ENCODE assay signal across 8 cellular contexts in genomic region chr1:222618880-222619321, GRCh38. TPM values are rescaled to one million over a fixed set of nuclear protein-coding genes. Genes with fewer than 3 reads are reported as not detected.
DNase-seq lines count a peak whose midpoint lies in the region; ATAC-seq and TF ChIP-seq lines count a peak whose summit lies in the region.

No MANE protein-coding gene starts in this region.

- H3K27me3 Mint-ChIP-seq in WTC11 (ENCODE audit: low read depth): peaks cover 30% of the 10 kb centered on the region

- TF ChIP-seq CTCF in IMR-90 (conservative IDR thresholded peaks at IDR 0.05; ENCODE audit: low read depth, low read length): no peak
- TF ChIP-seq CTCF in WTC11 (IDR thresholded peaks at IDR 0.05): no peak
- TF ChIP-seq CTCF in esophagus muscularis mucosa (IDR thresholded peaks at IDR 0.05): no peak

- CTCF ChIA-PET in IMR-90 (lab: Yijun Ruan, JAX) (no interaction called here), WTC11 (lab: Charles Lee) (interaction anchor here (1.1 to 1.3 kb wide), 2 partner anchors 16 to 163 kb away, joined by 3 to 5 read pairs; no protein-coding TSS in a partner anchor)

- no peak for TF ChIP-seq EP300 in esophagus muscularis mucosa (IDR thresholded peaks at IDR 0.05)

- no peak overlapping the region; the same call in 1 of the 2 replicates for H3K4ac ChIP-seq in IMR-90 (ENCODE audit: low read depth, low read length)

- DNase-seq in D341Med (ENCODE audit: low spot score) (peak; percentile 76), IMR-90 (peak; percentile 29), WTC11 (ENCODE audit: low spot score) (peak; percentile 29), esophagus muscularis mucosa (ENCODE audit: extremely low spot score) (no peak), myocyte (ENCODE audit: low read depth) (peak; percentile 32), UCSD-AML1 (lab: John Stamatoyannopoulos, UW; ENCODE audit: unreplicated experiment) (no peak), NAMALWA (ENCODE audit: low spot score) (no peak)
- no peak for DNase-seq in NK-92 treated with Interleukin-12 subunit alpha and Interleukin-12 subunit beta, amount 100 ng/mL, for 24 hours (lab: John Stamatoyannopoulos, UW)

- BruUV-seq in IMR-90 (replicated peaks; lab: Mats Ljungman, UMichigan): no TSS peak

- POLR2A ChIA-PET in IMR-90 (lab: Charles Lee; ENCODE audit: unreplicated experiment) (no interaction called here), WTC11 (lab: Charles Lee) (interaction anchor here (0.6 to 0.7 kb wide), 2 partner anchors 16 to 25 kb away, joined by 3 to 4 read pairs; no protein-coding TSS in a partner anchor)

- no peak overlapping the region for H4K5ac ChIP-seq in IMR-90 (ENCODE audit: low read depth, low read length)

- WGBS in IMR-90 (ENCODE audit: extremely low coverage in 2 of 2, insufficient read length in 1 of 2), 2 experiments: 0% methylated on average over 3 of the region's 17 CpGs; no CpG with 5 or more reads in 1 of the 2 experiments
- WGBS in esophagus muscularis mucosa: 36% methylated on average over 6 of the region's 17 CpGs

- no peak overlapping the region for H2BK20ac ChIP-seq in IMR-90 (ENCODE audit: low read depth, low read length)

- peaks cover 7% of the 10 kb centered on the region for H3K4me1 ChIP-seq in IMR-90 (ENCODE audit: control insufficient read depth, insufficient read depth, low read length)
- H3K4me1 ChIP-seq in esophagus muscularis mucosa: peaks cover 4 to 30% (median 21%) of the 10 kb centered on the region in 4 donors

- no peak for TF ChIP-seq RAD21 in IMR-90 (IDR thresholded peaks at IDR 0.05; ENCODE audit: low read length)

- ATAC-seq in IMR-90 (ENCODE audit: low read depth) (peak; percentile 27), WTC11 (peak; percentile 8)

- H3K9me1 ChIP-seq in IMR-90 (ENCODE audit: insufficient read depth, low read length): peaks cover 6% of the 10 kb centered on the region

- peak overlapping the region; percentile 94 for H2AFZ ChIP-seq in IMR-90 (replicated peaks; ENCODE audit: low read length, poor library complexity)

- H3K4me3 ChIP-seq in IMR-90 (ENCODE audit: insufficient read depth, low read depth, low read length): peak overlapping the region; percentile 90
- peak overlapping the region; percentile 91 to 100 (median 98) for H3K4me3 ChIP-seq in esophagus muscularis mucosa

- H3K79me1 ChIP-seq in IMR-90 (ENCODE audit: low read depth in 1 of 2, low read length in 2 of 2): peaks cover 9 to 28% of the 10 kb centered on the region in 2 experiments; a peak in 3 of 4 replicates

- H2AK5ac ChIP-seq in IMR-90 (ENCODE audit: low read depth, low read length): no peak overlapping the region

- H4K20me1 ChIP-seq in IMR-90 (ENCODE audit: insufficient read depth, low read length): peaks cover 5% of the 10 kb centered on the region; the same call in 1 of the 2 replicates

- peaks cover 26% of the 10 kb centered on the region for H3K36me3 Mint-ChIP-seq in WTC11

- H2BK120ac ChIP-seq in IMR-90 (ENCODE audit: low read depth, low read length): no peak overlapping the region

- H3K18ac ChIP-seq in IMR-90 (ENCODE audit: low read depth, low read length): no peak overlapping the region

- 0 out of 4 replicates have a peak overlapping the region, but pooled peaks of 1 of the 2 experiments have one; percentile 47 for H4K8ac ChIP-seq in IMR-90 (ENCODE audit: low read depth in 2 of 2, low read length in 2 of 2)

- H3K27me3 ChIP-seq in IMR-90 (ENCODE audit: control insufficient read depth, insufficient read depth, low read length) (no peaks in the 10 kb centered on the region), esophagus muscularis mucosa (no peaks in the 10 kb centered on the region)

- H3K9me3 Mint-ChIP-seq in WTC11: no peaks in the 10 kb centered on the region

- dilution Hi-C loops in IMR-90 (cut with HindIII; ENCODE audit: low sequenced_read_pairs, unreplicated experiment): no loop called here

- H3K23ac ChIP-seq in IMR-90 (ENCODE audit: low read depth, low read length): peak overlapping the region; percentile 92

- no peak for TF ChIP-seq POLR2A in IMR-90 (IDR thresholded peaks at IDR 0.05; ENCODE audit: low read depth, low read length)
- no peak for TF ChIP-seq POLR2A in esophagus muscularis mucosa (IDR thresholded peaks at IDR 0.05; ENCODE audit: low read depth)

- peaks cover 13% of the 10 kb centered on the region for H3K4me1 Mint-ChIP-seq in WTC11

- intact Hi-C loops in IMR-90 (cut with micrococcal nuclease) (loop anchor here (1.0 to 2.0 kb wide), 2 partner anchors 12 to 72 kb away; no protein-coding TSS in a partner anchor), esophagus muscularis mucosa (cut with DNase I) (loop anchor here (5.0 kb wide), 1 partner anchor 152 kb away; no protein-coding TSS in a partner anchor)

- no peak overlapping the region for H2BK15ac ChIP-seq in IMR-90 (ENCODE audit: low read depth, low read length)

- no peak overlapping the region for H2BK5ac ChIP-seq in IMR-90 (ENCODE audit: low read depth, low read length, poor library complexity, severe bottlenecking)

- no peak overlapping the region for H4K91ac ChIP-seq in IMR-90 (ENCODE audit: insufficient read depth, low read depth, low read length)

- H3K9ac ChIP-seq in IMR-90 (ENCODE audit: low read depth, low read length): peak overlapping the region; percentile 62

- peak overlapping the region; percentile 89 for H3K4me3 Mint-ChIP-seq in WTC11

- no peaks in the 10 kb centered on the region for H3K9me3 ChIP-seq in IMR-90 (ENCODE audit: control insufficient read depth, insufficient read depth, low read length)
- H3K9me3 ChIP-seq in esophagus muscularis mucosa: no peaks in the 10 kb centered on the region

- H3K27ac ChIP-seq in IMR-90 (ENCODE audit: insufficient read depth, low read length): peak overlapping the region; percentile 12
- peak overlapping the region; percentile 86 to 92 (median 90) for H3K27ac ChIP-seq in esophagus muscularis mucosa (replicated peaks in 1 of 4)

- H3K36me3 ChIP-seq in IMR-90 (ENCODE audit: control insufficient read depth, insufficient read depth, low read length): peaks cover 2% of the 10 kb centered on the region
- peaks cover 7 to 25% (median 16%) of the 10 kb centered on the region in 4 donors for H3K36me3 ChIP-seq in esophagus muscularis mucosa

- no peak overlapping the region for H3K56ac ChIP-seq in IMR-90 (ENCODE audit: extremely low read depth, insufficient read depth, low read length)

- 0 out of 2 replicates have a peak overlapping the region, but pooled peaks have one; percentile 20 for H3K27ac Mint-ChIP-seq in WTC11

- H3K14ac ChIP-seq in IMR-90 (replicated peaks; ENCODE audit: low read depth, low read length): peak overlapping the region; percentile 70

- in situ Hi-C loops in IMR-90 (cut with MboI; ENCODE audit: low sequenced_read_pairs): no loop called here

- no peak overlapping the region for H2AK9ac ChIP-seq in IMR-90 (replicated peaks; ENCODE audit: low read depth, low read length, poor library complexity)

- peak overlapping the region; percentile 84 for H3K4me2 ChIP-seq in IMR-90 (ENCODE audit: low read depth, low read length)

TF ChIP-seq in IMR-90, 13 proteins besides CTCF, POLR2A, EP300 and RAD21 (continues in another document):
- TF ChIP-seq SMC3 (IDR thresholded peaks at IDR 0.05; ENCODE audit: low read depth, low read length): no peak
- no peak for TF ChIP-seq MAFK (IDR thresholded peaks at IDR 0.05; ENCODE audit: low read depth, low read length)
- TF ChIP-seq ELK1 (IDR thresholded peaks at IDR 0.05; ENCODE audit: borderline replicate concordance, low read depth, low read length): no peak
- no peak for TF ChIP-seq RCOR1 (IDR thresholded peaks at IDR 0.05; ENCODE audit: insufficient replicate concordance, low read length)
- TF ChIP-seq CEBPB (IDR thresholded peaks at IDR 0.05; ENCODE audit: low read depth, low read length): no peak
- no peak for TF ChIP-seq NFE2L2 (IDR thresholded peaks at IDR 0.05; ENCODE audit: low read depth, low read length)

TF ChIP-seq in WTC11, 78 proteins besides CTCF, POLR2A, EP300 and RAD21 (continues in another document):
- TF ChIP-seq SMAD4 (CRISPR knock-in tag; IDR thresholded peaks at IDR 0.05): no peak
- TF ChIP-seq AFF4 (CRISPR knock-in tag; IDR thresholded peaks at IDR 0.05; ENCODE audit: borderline replicate concordance): no peak
- TF ChIP-seq MYBL2 (CRISPR knock-in tag; IDR thresholded peaks at IDR 0.05): no peak

RNA-seq across cellular contexts. Expression of gene MIA3, which starts 1.0 kb away (rescaled TPM):
- total RNA-seq in IMR-90 (2012; rRNA removed) (35.0 and 43.3 TPM in 2 replicates), WTC11 (2021) (52.8 to 70.0 TPM (median 54.9 TPM) in 3 replicates), esophagus muscularis mucosa (10 to 100 TPM; 36.1 to 53.0 (median 49.0) TPM), myocyte (44.4 and 59.0 TPM in 2 replicates)
- polyA plus RNA-seq in IMR-90 (2012; rRNA removed): 45.4 and 54.2 TPM in 2 replicates
- polyA plus RNA-seq in IMR-90 (2012; cell fraction: cytosol; rRNA removed): 42.5 and 46.9 TPM in 2 replicates
- polyA plus RNA-seq in IMR-90 (2012; cell fraction: nucleus; rRNA removed; ENCODE audit: low replicate concordance): 169 and 205 TPM in 2 replicates
- 25.2 TPM for polyA plus RNA-seq in myocyte (2012)

RNA-seq across cellular contexts. Expression of gene TAF1A, which starts 29.2 kb away (rescaled TPM):
- total RNA-seq in IMR-90 (2012; rRNA removed) (5.4 and 10.0 TPM in 2 replicates), WTC11 (2021) (10.8 to 12.9 TPM (median 12.0 TPM) in 3 replicates), esophagus muscularis mucosa (1 to 10 TPM; 2.5 to 4.5 (median 3.9) TPM), myocyte (8.3 and 9.1 TPM in 2 replicates)
- polyA plus RNA-seq in IMR-90 (2012; rRNA removed): 2.4 and 3.8 TPM in 2 replicates
- 0.41 and 1.2 TPM in 2 replicates for polyA plus RNA-seq in IMR-90 (2012; cell fraction: cytosol; rRNA removed)
- polyA plus RNA-seq in IMR-90 (2012; cell fraction: nucleus; rRNA removed; ENCODE audit: low replicate concordance): 0.76 and 7.2 TPM in 2 replicates
- 3.9 TPM for polyA plus RNA-seq in myocyte (2012)

Comparison
In these comparisons a context has a peak if more than half of its experiments do, and no peak if none do; other contexts are left out.
1. DNase-seq: peak in D341Med (single experiment), IMR-90 (single experiment), WTC11 (single experiment) and myocyte (single experiment); none in esophagus muscularis mucosa (single experiment), UCSD-AML1 (single experiment), NK-92 treated with Interleukin-12 subunit alpha and Interleukin-12 subunit beta, amount 100 ng/mL, for 24 hours (single experiment) and NAMALWA (single experiment).